In genomic region chr22:42519544-42520237, GRCh38 we compare ENCODE assay signal across 8 cellular contexts. TPM values are rescaled to one million over a fixed set of nuclear protein-coding genes. Genes with fewer than 3 reads are reported as not detected.
DNase-seq lines count a peak whose midpoint lies in the region; ATAC-seq and TF ChIP-seq lines count a peak whose summit lies in the region.

Gene RRP7A (minus strand): TSS chr22:42519796. CDS start chr22:42519786, 10 bp downstream.

- intact Hi-C loops in Calu3 (cut with micrococcal nuclease; ENCODE audit: unreplicated experiment) = no loop called here

- BruUV-seq in Calu3 (replicated peaks; lab: Mats Ljungman, UMichigan) = no TSS peak

- H3K9me3 Mint-ChIP-seq in Calu3 (ENCODE audit: low read depth, unreplicated experiment) = no peaks in the 10 kb centered on the region
- H3K9me3 Mint-ChIP-seq in IgD-negative memory B cell = no peaks in the 10 kb centered on the region
- no peaks in the 10 kb centered on the region for H3K9me3 Mint-ChIP-seq in activated naive CD4-positive, alpha-beta T cell treated with anti-CD3 and anti-CD28 coated beads, Interleukin-2, amount 10 ng/mL, durations not matched to agents 7 days and 5 days

- H3K4me1 Mint-ChIP-seq in Calu3 (ENCODE audit: low read depth, unreplicated experiment) (peaks cover 11% of the 10 kb centered on the region), IgD-negative memory B cell (peaks cover 6 to 11% (median 9%) of the 10 kb centered on the region in 3 donors)
- peaks cover 20% of the 10 kb centered on the region for H3K4me1 Mint-ChIP-seq in activated naive CD4-positive, alpha-beta T cell treated with anti-CD3 and anti-CD28 coated beads, Interleukin-2, amount 10 ng/mL, durations not matched to agents 7 days and 5 days

- no peaks in the 10 kb centered on the region for H3K9me3 ChIP-seq in SK-N-MC (ENCODE audit: low read depth, low read length)

- peaks cover 35% of the 10 kb centered on the region for H3K36me3 Mint-ChIP-seq in Calu3 (ENCODE audit: insufficient read depth, unreplicated experiment)
- H3K36me3 Mint-ChIP-seq in IgD-negative memory B cell = peaks cover 3% of the 10 kb centered on the region
- H3K36me3 Mint-ChIP-seq in activated naive CD4-positive, alpha-beta T cell treated with anti-CD3 and anti-CD28 coated beads, Interleukin-2, amount 10 ng/mL, durations not matched to agents 7 days and 5 days = peaks cover 8% of the 10 kb centered on the region

- peaks cover 25% of the 10 kb centered on the region; the same call in 1 of the 2 replicates for H3K36me3 ChIP-seq in SK-N-MC (ENCODE audit: insufficient read depth, low read length)

- H3K4me3 ChIP-seq in SK-N-MC = peak within 1 kb of the TSS; percentile 80

- H3K9ac ChIP-seq in SK-N-MC (ENCODE audit: insufficient read length) = peak within 1 kb of the TSS; percentile 87

- ATAC-seq in GM19468 (IDR thresholded peaks at IDR 0.05; ENCODE audit: extremely low read depth, unreplicated experiment) = peak; percentile 68

- H3K27me3 Mint-ChIP-seq in Calu3 (ENCODE audit: unreplicated experiment) (no peaks in the 10 kb centered on the region), IgD-negative memory B cell (no peaks in the 10 kb centered on the region)
- H3K27me3 Mint-ChIP-seq in activated naive CD4-positive, alpha-beta T cell treated with anti-CD3 and anti-CD28 coated beads, Interleukin-2, amount 10 ng/mL, durations not matched to agents 7 days and 5 days = no peaks in the 10 kb centered on the region

- CTCF ChIA-PET in Calu3 (lab: Charles Lee) = no interaction called here
- CTCF ChIA-PET in activated naive CD4-positive, alpha-beta T cell treated with anti-CD3 and anti-CD28 coated beads, Interleukin-2, amount 10 ng/mL, durations not matched to agents 7 days and 5 days (lab: Charles Lee) = no interaction called here

- peak within 1 kb of the TSS; percentile 95 for H3K4me3 Mint-ChIP-seq in Calu3 (ENCODE audit: low read depth, unreplicated experiment)
- H3K4me3 Mint-ChIP-seq in IgD-negative memory B cell = peak within 1 kb of the TSS; percentile 93 to 98 (median 96)
- H3K4me3 Mint-ChIP-seq in activated naive CD4-positive, alpha-beta T cell treated with anti-CD3 and anti-CD28 coated beads, Interleukin-2, amount 10 ng/mL, durations not matched to agents 7 days and 5 days = peak within 1 kb of the TSS; percentile 99

- no peak within 1 kb of the TSS for H3K27ac ChIP-seq in SK-N-MC

- TF ChIP-seq CTCF in Calu3 (IDR thresholded peaks at IDR 0.05; ENCODE audit: unreplicated experiment) = no peak
- TF ChIP-seq CTCF in subcutaneous adipose tissue (IDR thresholded peaks at IDR 0.05; ENCODE audit: low read depth) = no peak

- DNase-seq in Calu3 (peak; percentile 84), SK-N-MC (ENCODE audit: low read depth, low spot score) (no peak), germinal center (ENCODE audit: low spot score) (peak; percentile 78), non-pigmented ciliary epithelial cell (ENCODE audit: low read depth) (peak; percentile 10)
- DNase-seq in activated naive CD4-positive, alpha-beta T cell treated with anti-CD3 and anti-CD28 coated beads, Interleukin-2, amount 10 ng/mL, durations not matched to agents 7 days and 5 days = peak; percentile 88

- H3K27ac Mint-ChIP-seq in Calu3 (ENCODE audit: unreplicated experiment) (peak within 1 kb of the TSS; percentile 94), IgD-negative memory B cell (peak within 1 kb of the TSS; percentile 95 to 97 (median 96))
- peak within 1 kb of the TSS; percentile 95 for H3K27ac Mint-ChIP-seq in activated naive CD4-positive, alpha-beta T cell treated with anti-CD3 and anti-CD28 coated beads, Interleukin-2, amount 10 ng/mL, durations not matched to agents 7 days and 5 days

RNA-seq across cellular contexts. Expression of gene RRP7A, which starts in this region (rescaled TPM):
- total RNA-seq in Calu3 (2022) (64.7 and 71.4 TPM in 2 replicates), subcutaneous adipose tissue (10 to 100 TPM; 10.9 to 29.4 (median 17.4) TPM)
- 74.7 TPM for polyA plus RNA-seq in IgD-negative memory B cell
